ENCODE assay signal across 23 cellular contexts in genomic region chr17:32648450-32648849, GRCh38.
"Had no signal": no experiment of that assay in that cellular context is flagged by ENCODE, and none has a peak within 500 bp of the region (broad histone marks: within the 10 kb centered on the region; RNA-seq: fewer than 3 reads in every experiment).

No MANE protein-coding gene starts in this region.

- H3K27ac ChIP-seq: left ventricle myocardium inferior, ovary, right atrium auricular region, right lobe of liver, testis, thyroid gland, transverse colon, upper lobe of left lung, vagina had no signal

- H3K9me3 ChIP-seq: mucosa of descending colon, ovary, testis, thyroid gland, vagina had no signal

- ATAC-seq: mucosa of descending colon; naive thymus-derived CD4-positive, alpha-beta T cell; natural killer cell treated with Interleukin-12 subunit alpha and Interleukin-12 subunit beta and Interleukin-15 and Interleukin-18, amount 100 ng/mL, for 72 hours; right lobe of liver; stimulated activated memory B cell treated with anti-CD40 and anti-IgM and Interleukin-4, amounts not matched to agents 10 μg/mL and 1 μg/mL and 100 μg/mL, for 72 hours; stimulated activated naive CD8-positive, alpha-beta T cell treated with anti-CD3 and anti-CD28 coated beads, Interleukin-15, amount 100 ng/mL, for 72 hours had no signal

- H3K36me3 ChIP-seq: ovary had no signal

- H3K4me1 ChIP-seq: left ventricle myocardium inferior, right atrium auricular region, right lobe of liver, testis, thyroid gland, transverse colon, upper lobe of left lung, vagina had no signal

- H3K4me2 ChIP-seq: smooth muscle cell had no signal

- H3K4me3 ChIP-seq: left ventricle myocardium inferior, lung, mucosa of descending colon, ovary, right atrium auricular region, right lobe of liver, smooth muscle cell, testis, thyroid gland, transverse colon, upper lobe of left lung, vagina had no signal

- H3K27me3 ChIP-seq: ovary, right atrium auricular region, right lobe of liver, testis, thyroid gland, transverse colon, upper lobe of left lung, vagina had no signal

- DNase-seq: islet precursor cell; left ventricle myocardium inferior; midbrain; mucosa of descending colon; naive thymus-derived CD4-positive, alpha-beta T cell; ovary; right lobe of liver; stimulated activated CD4-positive, alpha-beta T cell treated with anti-CD3 and anti-CD28 coated beads, Interleukin-1b, Interleukin-23, amount 100 ng/mL, for 48 hours; stimulated activated CD4-positive, alpha-beta T cell treated with anti-CD3 and anti-CD28 coated beads, Interleukin-2, amount 100 ng/mL, for 48 hours; stimulated activated CD4-positive, alpha-beta T cell treated with anti-CD3 and anti-CD28 coated beads, Interleukin-4, amount 100 ng/mL, for 4 hours; stimulated activated CD8-positive, alpha-beta memory T cell treated with anti-CD3 and anti-CD28 coated beads, Interleukin-4, amount 100 ng/mL, for 48 hours; stimulated activated naive CD4-positive, alpha-beta T cell treated with Interleukin-2 at 50 U/mL for 16 hours; stimulated activated naive CD8-positive, alpha-beta T cell treated with anti-CD3 and anti-CD28 coated beads, Interleukin-15, amount 100 ng/mL, for 72 hours; testis; thyroid gland; transverse colon; upper lobe of left lung had no signal
